In genomic region chr1:23367791-23368561, GRCh38 we compare ENCODE assay signal across 8 cellular contexts.
DNase-seq lines count a peak whose midpoint lies in the region; ATAC-seq lines count a peak whose summit lies in the region.

No MANE protein-coding gene starts in this region.

- peak; percentile 99 for DNase-seq in AG20443 (ENCODE audit: low spot score)
- peak; percentile 99 to 100 for DNase-seq in NCI-H446 (lab: John Stamatoyannopoulos, UW)
- peak; percentile 99 for DNase-seq in cerebellar cortex (ENCODE audit: low spot score)
- DNase-seq in islet precursor cell, result peak; percentile 100
- DNase-seq in stimulated activated CD4-positive, alpha-beta T cell treated with anti-CD3 and anti-CD28 coated beads, Interleukin-12 subunit alpha, Interleukin-12 subunit beta, amount 100 ng/mL, for 4 hours, result peak; percentile 95

- ATAC-seq in GM19043 (IDR thresholded peaks at IDR 0.05; ENCODE audit: low read depth, unreplicated experiment), result peak; percentile 89
- peak; percentile 91 for ATAC-seq in HG03354 (IDR thresholded peaks at IDR 0.05; ENCODE audit: poor library complexity, severe bottlenecking, unreplicated experiment)
- ATAC-seq in activated CD4-positive, CD25-positive, alpha-beta regulatory T cell treated with anti-CD3 and anti-CD28 coated beads, Interleukin-2, amount 50 U/mL, for 24 hours, result peak; percentile 94 to 95

Comparison
In these comparisons a context has a peak if more than half of its experiments do, and no peak if none do; other contexts are left out.
1. Peak in every context shown above with its lines: DNase-seq and ATAC-seq.